ENCODE assay signal across 25 cellular contexts in genomic region chr13:24662195-24663088, GRCh38. TPM values are rescaled to one million over a fixed set of nuclear protein-coding genes. Genes with fewer than 3 reads are reported as not detected.
DNase-seq lines count a peak whose midpoint lies in the region; ATAC-seq, FAIRE-seq and TF ChIP-seq lines count a peak whose summit lies in the region.
"Had no signal": no experiment of that assay in that cellular context is flagged by ENCODE, and none has a peak within 500 bp of the region (broad histone marks: within the 10 kb centered on the region; RNA-seq: fewer than 3 reads in every experiment).

No MANE protein-coding gene starts in this region.

- H3K4me3 ChIP-seq in HEK293 (ENCODE audit: low read depth, low read length): no peak overlapping the region
- H3K4me3 ChIP-seq in OCI-LY7 (ENCODE audit: low read depth, low read length, poor library complexity, severe bottlenecking): peak overlapping the region; percentile 53
- no peak overlapping the region for H3K4me3 ChIP-seq in H1 (ENCODE audit: extremely low read depth in 1 of 4, insufficient read depth in 2 of 4, low read depth in 3 of 4, low read length in 4 of 4)
- no peak overlapping the region for H3K4me3 ChIP-seq in pancreas
- H3K4me3 ChIP-seq: BLaER1, SJSA1 had no signal

- TF ChIP-seq CTCF in HEK293 (tag by site-specific recombination; IDR thresholded peaks at IDR 0.05) (no peak), OCI-LY7 (conservative IDR thresholded peaks at IDR 0.05; ENCODE audit: low read length) (no peak), H1 (IDR thresholded peaks at IDR 0.05; ENCODE audit: control extremely low read depth in 1 of 3, insufficient read depth in 1 of 3, low read depth in 1 of 3, low read length in 3 of 3) (no peak), pancreas (IDR thresholded peaks at IDR 0.05) (no peak)

- H4K8ac ChIP-seq in H1 (ENCODE audit: extremely low read depth, insufficient read depth, low read length): peak overlapping the region; percentile 68; the same call in 1 of the 2 replicates

- H3K23ac ChIP-seq in H1 (ENCODE audit: insufficient read length): no peak overlapping the region

- no peak overlapping the region for H3K9ac ChIP-seq in H1 (replicated peaks in 1 of 4; ENCODE audit: extremely low read depth in 1 of 4, low read depth in 3 of 4, low read length in 3 of 4)
- H3K9ac ChIP-seq: BLaER1 had no signal

- no peak overlapping the region for H3K14ac ChIP-seq in H1 (ENCODE audit: insufficient read length)

- TF ChIP-seq EP300 in H1 (IDR thresholded peaks at IDR 0.05; ENCODE audit: borderline replicate concordance in 1 of 2, low read depth in 2 of 2, low read length in 2 of 2): no peak

- BruUV-seq in OCI-LY7 (replicated peaks; lab: Mats Ljungman, UMichigan): no TSS peak

- no peak overlapping the region for H3K4ac ChIP-seq in H1 (replicated peaks; ENCODE audit: insufficient read length, low read depth, low read length)

- no peaks in the 10 kb centered on the region for H3K9me3 ChIP-seq in HEK293 (ENCODE audit: control insufficient read depth, insufficient read depth, low read depth, low read length)
- H3K9me3 ChIP-seq in OCI-LY7 (ENCODE audit: low read length): no peaks in the 10 kb centered on the region
- no peaks in the 10 kb centered on the region for H3K9me3 ChIP-seq in H1 (ENCODE audit: insufficient read depth in 2 of 2, low read depth in 1 of 2, low read length in 1 of 2)
- no peaks in the 10 kb centered on the region for H3K9me3 ChIP-seq in pancreas
- H3K9me3 ChIP-seq: BLaER1, Caco-2, SJSA1 had no signal

- no peaks in the 10 kb centered on the region for H4K20me1 ChIP-seq in OCI-LY7 (ENCODE audit: insufficient read depth, low read length)
- no peaks in the 10 kb centered on the region for H4K20me1 ChIP-seq in H1 (replicated peaks in 1 of 2; ENCODE audit: control insufficient read depth in 1 of 2, insufficient read depth in 2 of 2, low read length in 2 of 2)
- H4K20me1 ChIP-seq: BLaER1 had no signal

- H3K79me1 ChIP-seq in H1 (ENCODE audit: low read depth, low read length): no peaks in the 10 kb centered on the region

- FAIRE-seq in H1 (lab: Jason Lieb, UNC) (no peak), pancreas (lab: Jason Lieb, UNC) (peak; percentile 13)
- FAIRE-seq: G401.6, RCC 7860 had no signal

- H2BK5ac ChIP-seq in H1 (ENCODE audit: low read depth, low read length): no peak overlapping the region

- H2BK120ac ChIP-seq in H1 (replicated peaks; ENCODE audit: low read depth, low read length): no peak overlapping the region

- H3K27me3 ChIP-seq in H1 (replicated peaks in 1 of 4; ENCODE audit: control insufficient read depth in 3 of 4, extremely low read depth in 1 of 4, insufficient read depth in 3 of 4, low read length in 3 of 4): no peaks in the 10 kb centered on the region
- H3K27me3 ChIP-seq in pancreas: no peaks in the 10 kb centered on the region
- H3K27me3 ChIP-seq: BLaER1, SJSA1 had no signal

- intact Hi-C loops in OCI-LY7 (cut with micrococcal nuclease; ENCODE audit: unreplicated experiment) (loop anchor here (10.0 kb wide), 1 partner anchor 1288 kb away; no protein-coding TSS in a partner anchor), pancreas (cut with DNase I) (no loop called here)

- H2BK12ac ChIP-seq in H1 (ENCODE audit: low read depth, low read length): no peak overlapping the region

- CTCF ChIA-PET in HEK293 (lab: Yijun Ruan, JAX) (interaction anchor here (0.6 to 1.4 kb wide), 3 partner anchors 17 to 420 kb away, joined by 4 to 9 read pairs (median 4); no protein-coding TSS in a partner anchor), OCI-LY7 (lab: Charles Lee; ENCODE audit: unreplicated experiment) (no interaction called here), H1 (lab: Charles Lee; ENCODE audit: partially characterized antibody) (interaction anchor here (1.2 to 4.9 kb wide), 3 partner anchors 10 to 35 kb away, joined by 4 to 24 read pairs (median 19); partner anchors contain the start of gene ATP12A)

- H3K4me1 ChIP-seq in HEK293 (ENCODE audit: control insufficient read depth, insufficient read depth, low read length): no peaks in the 10 kb centered on the region
- H3K4me1 ChIP-seq in OCI-LY7 (ENCODE audit: insufficient read depth, low read length, poor library complexity, severe bottlenecking): peaks cover 78% of the 10 kb centered on the region
- no peaks in the 10 kb centered on the region for H3K4me1 ChIP-seq in H1 (replicated peaks in 1 of 4; ENCODE audit: control insufficient read depth in 3 of 4, insufficient read depth in 4 of 4, low read length in 3 of 4)
- H3K4me1 ChIP-seq in pancreas: no peaks in the 10 kb centered on the region
- H3K4me1 ChIP-seq: BLaER1, Caco-2, SJSA1 had no signal

- POLR2A ChIA-PET in HEK293 (lab: Yijun Ruan, JAX) (no interaction called here), OCI-LY7 (lab: Charles Lee) (interaction anchor here (0.5 to 1.7 kb wide), 6 partner anchors 10 to 85 kb away, joined by 3 to 8 read pairs (median 4); no protein-coding TSS in a partner anchor), H1 (lab: Charles Lee; ENCODE audit: partially characterized antibody) (no interaction called here)

- H3K9me2 ChIP-seq in OCI-LY7 (ENCODE audit: insufficient read depth, low read length): no peaks in the 10 kb centered on the region

- H2BK20ac ChIP-seq in H1 (ENCODE audit: low read length): no peak overlapping the region

- H2BK15ac ChIP-seq in H1 (ENCODE audit: low read length): no peak overlapping the region

- no peaks in the 10 kb centered on the region for H3K36me3 ChIP-seq in HEK293 (ENCODE audit: control insufficient read depth in 2 of 2, insufficient read depth in 1 of 2, low read length in 2 of 2)
- no peaks in the 10 kb centered on the region for H3K36me3 ChIP-seq in OCI-LY7 (ENCODE audit: insufficient read depth, low read length)
- no peaks in the 10 kb centered on the region for H3K36me3 ChIP-seq in H1 (ENCODE audit: control insufficient read depth in 2 of 4, insufficient read depth in 4 of 4, low read length in 3 of 4)
- H3K36me3 ChIP-seq in pancreas: no peaks in the 10 kb centered on the region
- H3K36me3 ChIP-seq: BLaER1, SJSA1 had no signal

- H2AK5ac ChIP-seq in H1 (ENCODE audit: low read depth, low read length): no peak overlapping the region

- 81% methylated on average over 2 of the region's 2 CpGs; no CpG with 5 or more reads in 1 of the 2 experiments for WGBS in H1 (ENCODE audit: extremely low coverage in 1 of 2, insufficient coverage in 1 of 2, insufficient read length in 1 of 2, insufficient replicate concordance in 2 of 2, low coverage in 1 of 2, low lambda C conversion rate in 2 of 2, missing lambda C conversion rate in 1 of 2), 2 experiments
- WGBS in pancreas, 2 donors: 82 to 92% methylated on average over 2 of the region's 2 CpGs

- no peak for TF ChIP-seq RAD21 in H1 (IDR thresholded peaks at IDR 0.05 in 1 of 2, conservative IDR thresholded peaks at IDR 0.05 in 1 of 2; ENCODE audit: low read depth in 2 of 2, low read length in 2 of 2)

- no peak overlapping the region for H3K18ac ChIP-seq in H1 (ENCODE audit: extremely low read depth, low read length)

- H3K27ac ChIP-seq in HEK293 (ENCODE audit: extremely low read depth, low read depth, low read length): no peak overlapping the region
- H3K27ac ChIP-seq in OCI-LY7 (ENCODE audit: low read depth, low read length, poor library complexity, severe bottlenecking): peak overlapping the region; percentile 80
- no peak overlapping the region for H3K27ac ChIP-seq in H1 (ENCODE audit: low read depth, low read length)
- H3K27ac ChIP-seq in pancreas: no peak overlapping the region
- H3K27ac ChIP-seq: BLaER1, SJSA1 had no signal

- DNase-seq in OCI-LY7 (ENCODE audit: low spot score) (no peak), H1 (ENCODE audit: low read depth in 1 of 2, low spot score in 2 of 2) (no peak), pancreas (no peak), SIG-M5 (lab: John Stamatoyannopoulos, UW) (no peak), NCI-H1105 treated with DMSO at 0.1 percent for 48 hours (lab: John Stamatoyannopoulos, UW) (no peak), T-helper 2 cell (no peak)
- DNase-seq: ACHN; Caco-2; CD4-positive, alpha-beta memory T cell; DMS 273 treated with DMSO at 0.1 percent for 48 hours; Kasumi-1; NCI-H1417 treated with DMSO at 0.1 percent for 48 hours; NCI-H187; NCI-H2107; NCI-H2227 treated with DMSO at 0.1 percent for 48 hours; NCI-H510A treated with DMSO at 0.1 percent for 48 hours; NCI-H748 treated with DMSO at 0.1 percent for 48 hours; NK-92 treated with Interleukin-12 subunit alpha and Interleukin-12 subunit beta, amount 100 ng/mL, for 24 hours had no signal

- H4K91ac ChIP-seq in H1 (replicated peaks; ENCODE audit: insufficient read length, low read length): no peak overlapping the region

- H3K56ac ChIP-seq in H1 (replicated peaks; ENCODE audit: insufficient read length, low read depth, low read length): no peak overlapping the region

- H3K23me2 ChIP-seq in H1 (ENCODE audit: low read depth, low read length): no peaks in the 10 kb centered on the region

- H3K79me2 ChIP-seq in OCI-LY7 (ENCODE audit: insufficient read depth, low read depth, low read length) (no peaks in the 10 kb centered on the region), H1 (ENCODE audit: control insufficient read depth in 1 of 2, insufficient read depth in 2 of 2, low read length in 2 of 2) (no peaks in the 10 kb centered on the region)

- no peak for TF ChIP-seq POLR2A in H1 (IDR thresholded peaks at IDR 0.05; ENCODE audit: control extremely low read depth in 1 of 2, low read depth in 2 of 2, low read length in 2 of 2)

- H4K5ac ChIP-seq in H1 (ENCODE audit: insufficient read length, low read depth, low read length): no peak overlapping the region

- ATAC-seq in pancreas (no peak), HG03432 (IDR thresholded peaks at IDR 0.05; ENCODE audit: unreplicated experiment) (no peak)

- H3K4me2 ChIP-seq in OCI-LY7 (ENCODE audit: low read length) (peak overlapping the region; percentile 82), H1 (ENCODE audit: insufficient read depth in 1 of 2, low read depth in 2 of 2, low read length in 2 of 2) (no peak overlapping the region)
- H3K4me2 ChIP-seq: BLaER1 had no signal

- H2AFZ ChIP-seq in OCI-LY7 (ENCODE audit: low read length) (peak overlapping the region; percentile 84), H1 (ENCODE audit: low read length) (no peak overlapping the region)

TF ChIP-seq in H1, 55 proteins besides CTCF, POLR2A, EP300 and RAD21 (continues in another document):
- no peak for TF ChIP-seq HDAC2 (IDR thresholded peaks at IDR 0.05; ENCODE audit: borderline replicate concordance in 1 of 2, low read depth in 2 of 2, low read length in 2 of 2)

RNA-seq across cellular contexts. Expression of gene ATP12A, which starts 17.8 kb away (rescaled TPM):
- not detected in 2 replicates for total RNA-seq in OCI-LY7 (2014; rRNA removed; shearing (Covaris generic))
- total RNA-seq in OCI-LY7 (2022) (not detected in 2 replicates), pancreas (under 1 TPM in 1 of 6 donors, not detected in 5; 0.06 TPM)
- 0.80 and 0.84 TPM in 2 replicates for total RNA-seq in H1 (2021; fragmentation: NEBNext Ultra II Directional; extraction: Animal tissue kit (Norgen Biotek cat#: 25700))
- polyA plus RNA-seq in H1 (2011; rRNA removed) (1.3 TPM in 2 replicates), pancreas (under 1 TPM in 1 of 2 donors, not detected in 1; 0.05 TPM)
- 1.4 TPM for polyA plus RNA-seq in H1 (2011; cell fraction: cytosol; rRNA removed)
- polyA plus RNA-seq in H1 (2011; cell fraction: nucleus; rRNA removed): 1.6 TPM
- 1.1 to 1.4 TPM (median 1.2 TPM) in 4 replicates for polyA plus RNA-seq in H1 (2012, experiment 1 of 2)
- polyA plus RNA-seq in H1 (2012, experiment 2 of 2): 0.34 TPM
- polyA plus RNA-seq in H1 (2013, experiment 1 of 2): 1.6 TPM
- polyA plus RNA-seq in H1 (2013, experiment 2 of 2): 1.4 TPM
- 2.9 and 3.0 TPM in 2 replicates for polyA minus RNA-seq in H1 (2011; rRNA and poly(A)+ RNA removed)
- 1.7 TPM for polyA minus RNA-seq in H1 (2011; cell fraction: cytosol; rRNA and poly(A)+ RNA removed)
- polyA minus RNA-seq in H1 (2011; cell fraction: nucleus; rRNA and poly(A)+ RNA removed): 1.1 TPM
- total RNA-seq: Caco-2; CD4-positive, alpha-beta memory T cell; MCF 10A; SJSA1 had no signal
- polyA plus RNA-seq: CD4-positive, alpha-beta memory T cell had no signal
